ENCODE assay signal across 8 cellular contexts in genomic region chrX:68432648-68433047, GRCh38. TPM values are rescaled to one million over a fixed set of nuclear protein-coding genes. Genes with fewer than 3 reads are reported as not detected.
DNase-seq lines count a peak whose midpoint lies in the region; ATAC-seq, FAIRE-seq and TF ChIP-seq lines count a peak whose summit lies in the region.
"Had no signal": no experiment of that assay in that cellular context is flagged by ENCODE, and none has a peak within 500 bp of the region (broad histone marks: within the 10 kb centered on the region; RNA-seq: fewer than 3 reads in every experiment).

No MANE protein-coding gene starts in this region.

- peaks cover 17% of the 10 kb centered on the region for H3K4me1 ChIP-seq in astrocyte (ENCODE audit: insufficient read depth, low read length)
- H3K4me1 ChIP-seq in keratinocyte (ENCODE audit: control insufficient read depth, extremely low read depth, insufficient read depth, low read length) = peaks cover 16% of the 10 kb centered on the region
- peaks cover 0 to 27% (median 12%) of the 10 kb centered on the region in 4 donors for H3K4me1 ChIP-seq in stomach

- peak overlapping the region; percentile 93 for H3K4me3 Mint-ChIP-seq in astrocyte (ENCODE audit: unreplicated experiment)

- H3K9me3 ChIP-seq in astrocyte (ENCODE audit: insufficient read depth, low read depth, low read length) (no peaks in the 10 kb centered on the region), keratinocyte (ENCODE audit: control insufficient read depth, low read depth, low read length) (no peaks in the 10 kb centered on the region), stomach (peaks cover 0 to 6% (median 0%) of the 10 kb centered on the region in 4 donors)

- no peaks in the 10 kb centered on the region for H3K36me3 ChIP-seq in astrocyte (ENCODE audit: insufficient read depth, low read length)
- H3K36me3 ChIP-seq in keratinocyte (ENCODE audit: control insufficient read depth in 2 of 2, extremely low read depth in 1 of 2, insufficient read depth in 2 of 2, low read length in 2 of 2) = no peaks in the 10 kb centered on the region
- H3K36me3 ChIP-seq in stomach = no peaks in the 10 kb centered on the region

- no peaks in the 10 kb centered on the region for H3K27me3 ChIP-seq in astrocyte (ENCODE audit: insufficient read depth, low read length)
- no peaks in the 10 kb centered on the region for H3K27me3 ChIP-seq in keratinocyte (ENCODE audit: control insufficient read depth, extremely low read depth, insufficient read depth, low read length)
- peaks cover 0 to 7% (median 0%) of the 10 kb centered on the region in 3 donors for H3K27me3 ChIP-seq in stomach

- dilution Hi-C loops in keratinocyte (cut with MboI; ENCODE audit: extremely low pct_ligation_motif_present, low sequenced_read_pairs) = no loop called here

- H3K9ac ChIP-seq in astrocyte (ENCODE audit: low read length) = peak overlapping the region; percentile 85
- H3K9ac ChIP-seq in keratinocyte (ENCODE audit: control insufficient read depth, extremely low read depth, insufficient read depth, low read length) = peak overlapping the region; percentile 74

- no peaks in the 10 kb centered on the region for H3K9me1 ChIP-seq in keratinocyte (ENCODE audit: control insufficient read depth, extremely low read depth, insufficient read depth, low read length)

- FAIRE-seq in astrocyte (lab: Jason Lieb, UNC) (peak; percentile 70), keratinocyte (lab: Jason Lieb, UNC) (no peak)

- no peaks in the 10 kb centered on the region for H3K27me3 Mint-ChIP-seq in astrocyte (ENCODE audit: low read depth, unreplicated experiment)

- intact Hi-C loops in stomach (cut with DNase I; ENCODE audit: low total_unique reads) = no loop called here

- no peak for DNase-seq in LNCaP clone FGC (ENCODE audit: low read depth)
- peak; percentile 33 for DNase-seq in astrocyte (ENCODE audit: low read depth)
- DNase-seq in keratinocyte (ENCODE audit: low read depth, low spot score) = no peak
- DNase-seq in stomach = no peak
- DNase-seq in AML-193 (lab: John Stamatoyannopoulos, UW) = no peak
- no peak for DNase-seq in NCI-H1417 (lab: John Stamatoyannopoulos, UW)
- DNase-seq: NCI-H2029 had no signal

- TF ChIP-seq CTCF in LNCaP clone FGC (IDR thresholded peaks at IDR 0.05; ENCODE audit: control insufficient read depth, extremely low read depth, insufficient read depth) (no peak), astrocyte (IDR thresholded peaks at IDR 0.05; ENCODE audit: insufficient read depth, low read depth, low read length) (no peak), keratinocyte (optimal IDR thresholded peaks at IDR 0.05 in 1 of 3, IDR thresholded peaks at IDR 0.05 in 1 of 3, conservative IDR thresholded peaks at IDR 0.05 in 1 of 3; ENCODE audit: extremely low read depth in 1 of 3, insufficient read depth in 2 of 3, low read length in 3 of 3) (no peak), stomach (IDR thresholded peaks at IDR 0.05) (no peak)

- H3K4me2 ChIP-seq in astrocyte (ENCODE audit: low read length) (peak overlapping the region; percentile 96), keratinocyte (ENCODE audit: control insufficient read depth, extremely low read depth, insufficient read depth, low read depth, low read length) (peak overlapping the region; percentile 66)

- H3K9me3 Mint-ChIP-seq in astrocyte (ENCODE audit: unreplicated experiment) = no peaks in the 10 kb centered on the region

- H3K36me3 Mint-ChIP-seq in astrocyte (ENCODE audit: low read depth, unreplicated experiment) = no peaks in the 10 kb centered on the region

- H3K4me1 Mint-ChIP-seq in astrocyte (ENCODE audit: low read depth, unreplicated experiment) = peaks cover 14% of the 10 kb centered on the region

- ATAC-seq in GM19463 (IDR thresholded peaks at IDR 0.05; ENCODE audit: unreplicated experiment) = no peak

- no peaks in the 10 kb centered on the region for H4K20me1 ChIP-seq in astrocyte (ENCODE audit: insufficient read depth, low read length)
- no peaks in the 10 kb centered on the region for H4K20me1 ChIP-seq in keratinocyte (ENCODE audit: control insufficient read depth, extremely low read depth, insufficient read depth, low read length)

- no peak for TF ChIP-seq POLR2A in stomach (IDR thresholded peaks at IDR 0.05)

- H3K27ac Mint-ChIP-seq in astrocyte (ENCODE audit: unreplicated experiment) = peak overlapping the region; percentile 34

- TF ChIP-seq EP300 in stomach (IDR thresholded peaks at IDR 0.05) = no peak

- H3K27ac ChIP-seq in astrocyte (ENCODE audit: low read depth, low read length) (peak overlapping the region; percentile 78), keratinocyte (ENCODE audit: control insufficient read depth, insufficient read depth, low read length) (peak overlapping the region; percentile 56), stomach (peak overlapping the region; percentile 76 to 90 (median 82))

- 5 to 52% (median 18%) methylated on average over 11 to 12 of the region's 12 CpGs for WGBS in stomach, 5 donors

- H3K4me3 ChIP-seq in LNCaP clone FGC (ENCODE audit: low read depth, low read length) (peak overlapping the region; percentile 65), astrocyte (ENCODE audit: insufficient read depth, low read depth, low read length) (peak overlapping the region; percentile 81), keratinocyte (ENCODE audit: control insufficient read depth in 2 of 3, extremely low read depth in 1 of 3, insufficient read depth in 2 of 3, low read depth in 1 of 3, low read length in 3 of 3) (peak overlapping the region; percentile 54 to 81 (median 66)), stomach (peak overlapping the region; percentile 54 to 62 (median 57))

- no peaks in the 10 kb centered on the region for H3K79me2 ChIP-seq in astrocyte (ENCODE audit: insufficient read depth, low read length)
- peaks cover 3% of the 10 kb centered on the region for H3K79me2 ChIP-seq in keratinocyte (ENCODE audit: control insufficient read depth, insufficient read depth, low read length)

- H2AFZ ChIP-seq in astrocyte (ENCODE audit: low read depth, low read length) (peak overlapping the region; percentile 89), keratinocyte (ENCODE audit: control insufficient read depth, low read length) (peak overlapping the region; percentile 71)

RNA-seq across cellular contexts. Expression of gene OPHN1, which starts 0.6 kb away (rescaled TPM):
- total RNA-seq in astrocyte = 3.7 and 5.1 TPM in 2 replicates
- 2.5 to 5.8 TPM (median 3.1 TPM) in 3 replicates for polyA plus RNA-seq in keratinocyte
- polyA plus RNA-seq in keratinocyte (2011; ENCODE audit: low read depth) = 7.1 TPM
- polyA plus RNA-seq in keratinocyte (2011; cell fraction: cytosol; rRNA removed) = 3.2 and 3.4 TPM in 2 replicates
- polyA plus RNA-seq in keratinocyte (2011; cell fraction: nucleus; rRNA removed) = 4.5 and 4.8 TPM in 2 replicates
- 2.1 and 3.7 TPM in 2 replicates for polyA plus RNA-seq in keratinocyte (2012; ENCODE audit: low replicate concordance)
- 12.7 to 15.0 TPM (median 14.2 TPM) in 3 replicates for polyA minus RNA-seq in keratinocyte
- 7.3 TPM for polyA minus RNA-seq in keratinocyte (2011; cell fraction: cytosol; rRNA and poly(A)+ RNA removed)
- polyA minus RNA-seq in keratinocyte (2011; cell fraction: nucleus; rRNA and poly(A)+ RNA removed) = 15.4 and 16.0 TPM in 2 replicates
- total RNA-seq in stomach = 10 to 100 TPM in 3 of 5 donors, 1 to 10 TPM in 2; 4.5 to 76.4 (median 10.9) TPM
- 1 to 10 TPM in 2 of 3 donors, under 1 TPM in 1; 0.78 to 1.4 (median 1.1) TPM for polyA plus RNA-seq in stomach
